1 cellular context compared by ENCODE assay signal in the genomic region with DNA sequence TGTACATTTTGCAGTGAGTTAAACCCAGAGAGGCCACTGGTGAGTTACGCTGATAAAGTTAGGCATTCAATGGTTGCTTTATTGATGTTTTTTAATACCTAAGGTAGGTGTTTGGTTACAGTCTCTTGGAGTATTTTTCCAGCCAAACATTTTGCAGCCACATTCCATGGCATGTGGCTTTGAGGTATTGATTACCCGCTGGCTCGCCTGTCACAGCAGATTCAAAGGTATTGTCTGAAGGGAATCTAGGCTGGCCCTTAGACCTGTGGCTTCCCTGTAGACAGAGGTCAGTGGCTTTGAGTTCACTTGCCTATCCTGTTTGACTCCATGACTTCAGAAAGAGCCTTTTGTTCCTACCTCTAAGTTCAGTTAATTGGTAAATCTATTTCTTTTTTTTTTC.
A peak's percentile ranks its signal among the peaks of the same experiment; 100 is the strongest.
TF ChIP-seq lines count a peak whose summit lies in the region.

No MANE protein-coding gene starts in this region.

TF ChIP-seq in HepG2, 621 proteins besides CTCF, POLR2A, EP300 and RAD21 (continued from another document and continues in another):
- TF ChIP-seq ZNF383 (CRISPR knock-in tag; IDR thresholded peaks at IDR 0.05; ENCODE audit: borderline replicate concordance) (no peak), HNF1B (CRISPR knock-in tag; IDR thresholded peaks at IDR 0.05) (no peak), ZSCAN29 (CRISPR knock-in tag; conservative IDR thresholded peaks at IDR 0.05) (no peak; the same call in 1 of the 2 replicates), REXO4 (CRISPR knock-in tag; IDR thresholded peaks at IDR 0.05; ENCODE audit: borderline replicate concordance) (no peak), HOXD1 (CRISPR knock-in tag; IDR thresholded peaks at IDR 0.05) (no peak), CERS6 (CRISPR knock-in tag; IDR thresholded peaks at IDR 0.05) (no peak), ZNF574 (CRISPR knock-in tag; IDR thresholded peaks at IDR 0.05) (peak; percentile 56; the same call in 1 of the 2 replicates), ZNF546 (CRISPR knock-in tag; conservative IDR thresholded peaks at IDR 0.05) (no peak), SMC3 (IDR thresholded peaks at IDR 0.05; ENCODE audit: low read length) (no peak), ASH2L (IDR thresholded peaks at IDR 0.05; ENCODE audit: insufficient read length, low read depth, low read length) (peak; percentile 42), ZNF569 (CRISPR knock-in tag; IDR thresholded peaks at IDR 0.05; ENCODE audit: borderline replicate concordance) (no peak), AHDC1 (CRISPR knock-in tag; IDR thresholded peaks at IDR 0.05; ENCODE audit: borderline replicate concordance) (peak; percentile 61; the same call in 1 of the 2 replicates), ZNF691 (CRISPR knock-in tag; IDR thresholded peaks at IDR 0.05; ENCODE audit: borderline replicate concordance, low read depth) (no peak), CBX2 (IDR thresholded peaks at IDR 0.05; ENCODE audit: low read depth, low read length) (no peak), CBX2 (CRISPR knock-in tag; IDR thresholded peaks at IDR 0.05; ENCODE audit: low read depth) (no peak), ETV5 (CRISPR knock-in tag; IDR thresholded peaks at IDR 0.05; ENCODE audit: borderline replicate concordance) (peak; percentile 61; the same call in 1 of the 2 replicates), ADNP (CRISPR knock-in tag; IDR thresholded peaks at IDR 0.05) (no peak), ZNF160 (CRISPR knock-in tag; IDR thresholded peaks at IDR 0.05) (no peak), TEAD3 (CRISPR knock-in tag; optimal IDR thresholded peaks at IDR 0.05; ENCODE audit: borderline replicate concordance) (peak; percentile 93), MXI1 (IDR thresholded peaks at IDR 0.05; ENCODE audit: borderline replicate concordance, low read depth, low read length) (0 out of 3 replicates have a peak, but pooled peaks have one; percentile 24), ZBTB14 (CRISPR knock-in tag; IDR thresholded peaks at IDR 0.05) (no peak), KLF12 (CRISPR knock-in tag; IDR thresholded peaks at IDR 0.05; ENCODE audit: borderline replicate concordance) (no peak), ZBTB1 (CRISPR knock-in tag; IDR thresholded peaks at IDR 0.05; ENCODE audit: borderline replicate concordance) (no peak), POGZ (CRISPR knock-in tag; IDR thresholded peaks at IDR 0.05) (peak; percentile 56), ZBTB46 (CRISPR knock-in tag; IDR thresholded peaks at IDR 0.05; ENCODE audit: borderline replicate concordance) (no peak), MLLT10 (CRISPR knock-in tag; IDR thresholded peaks at IDR 0.05) (no peak)
- TF ChIP-seq, protein P1, sequence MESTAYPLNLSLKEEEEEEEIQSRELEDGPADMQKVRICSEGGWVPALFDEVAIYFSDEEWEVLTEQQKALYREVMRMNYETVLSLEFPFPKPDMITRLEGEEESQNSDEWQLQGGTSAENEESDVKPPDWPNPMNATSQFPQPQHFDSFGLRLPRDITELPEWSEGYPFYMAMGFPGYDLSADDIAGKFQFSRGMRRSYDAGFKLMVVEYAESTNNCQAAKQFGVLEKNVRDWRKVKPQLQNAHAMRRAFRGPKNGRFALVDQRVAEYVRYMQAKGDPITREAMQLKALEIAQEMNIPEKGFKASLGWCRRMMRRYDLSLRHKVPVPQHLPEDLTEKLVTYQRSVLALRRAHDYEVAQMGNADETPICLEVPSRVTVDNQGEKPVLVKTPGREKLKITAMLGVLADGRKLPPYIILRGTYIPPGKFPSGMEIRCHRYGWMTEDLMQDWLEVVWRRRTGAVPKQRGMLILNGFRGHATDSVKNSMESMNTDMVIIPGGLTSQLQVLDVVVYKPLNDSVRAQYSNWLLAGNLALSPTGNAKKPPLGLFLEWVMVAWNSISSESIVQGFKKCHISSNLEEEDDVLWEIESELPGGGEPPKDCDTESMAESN (CRISPR knock-in tag; conservative IDR thresholded peaks at IDR 0.05) = no peak
- TF ChIP-seq, protein P2, sequence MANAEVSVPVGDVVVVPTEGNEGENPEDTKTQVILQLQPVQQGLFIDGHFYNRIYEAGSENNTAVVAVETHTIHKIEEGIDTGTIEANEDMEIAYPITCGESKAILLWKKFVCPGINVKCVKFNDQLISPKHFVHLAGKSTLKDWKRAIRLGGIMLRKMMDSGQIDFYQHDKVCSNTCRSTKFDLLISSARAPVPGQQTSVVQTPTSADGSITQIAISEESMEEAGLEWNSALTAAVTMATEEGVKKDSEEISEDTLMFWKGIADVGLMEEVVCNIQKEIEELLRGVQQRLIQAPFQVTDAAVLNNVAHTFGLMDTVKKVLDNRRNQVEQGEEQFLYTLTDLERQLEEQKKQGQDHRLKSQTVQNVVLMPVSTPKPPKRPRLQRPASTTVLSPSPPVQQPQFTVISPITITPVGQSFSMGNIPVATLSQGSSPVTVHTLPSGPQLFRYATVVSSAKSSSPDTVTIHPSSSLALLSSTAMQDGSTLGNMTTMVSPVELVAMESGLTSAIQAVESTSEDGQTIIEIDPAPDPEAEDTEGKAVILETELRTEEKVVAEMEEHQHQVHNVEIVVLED (CRISPR knock-in tag; IDR thresholded peaks at IDR 0.05; ENCODE audit: borderline replicate concordance) = no peak
- TF ChIP-seq, protein P3, sequence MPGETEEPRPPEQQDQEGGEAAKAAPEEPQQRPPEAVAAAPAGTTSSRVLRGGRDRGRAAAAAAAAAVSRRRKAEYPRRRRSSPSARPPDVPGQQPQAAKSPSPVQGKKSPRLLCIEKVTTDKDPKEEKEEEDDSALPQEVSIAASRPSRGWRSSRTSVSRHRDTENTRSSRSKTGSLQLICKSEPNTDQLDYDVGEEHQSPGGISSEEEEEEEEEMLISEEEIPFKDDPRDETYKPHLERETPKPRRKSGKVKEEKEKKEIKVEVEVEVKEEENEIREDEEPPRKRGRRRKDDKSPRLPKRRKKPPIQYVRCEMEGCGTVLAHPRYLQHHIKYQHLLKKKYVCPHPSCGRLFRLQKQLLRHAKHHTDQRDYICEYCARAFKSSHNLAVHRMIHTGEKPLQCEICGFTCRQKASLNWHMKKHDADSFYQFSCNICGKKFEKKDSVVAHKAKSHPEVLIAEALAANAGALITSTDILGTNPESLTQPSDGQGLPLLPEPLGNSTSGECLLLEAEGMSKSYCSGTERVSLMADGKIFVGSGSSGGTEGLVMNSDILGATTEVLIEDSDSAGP (CRISPR knock-in tag; IDR thresholded peaks at IDR 0.05; ENCODE audit: borderline replicate concordance) = no peak
